Comparison of ENCODE assay signal across 9 cellular contexts in genomic region chr2:121095257-121096080, GRCh38.
DNase-seq lines count a peak whose midpoint lies in the region; ATAC-seq, FAIRE-seq and TF ChIP-seq lines count a peak whose summit lies in the region.
"Had no signal": no experiment of that assay in that cellular context is flagged by ENCODE, and none has a peak within 500 bp of the region (broad histone marks: within the 10 kb centered on the region; RNA-seq: fewer than 3 reads in every experiment).

No MANE protein-coding gene starts in this region.

- no peaks in the 10 kb centered on the region for H3K27me3 Mint-ChIP-seq in activated CD4-positive, alpha-beta T cell treated with anti-CD3 and anti-CD28 coated beads, Interleukin-2, amount 10 ng/mL, durations not matched to agents 7 days and 5 days

- H3K4me3 ChIP-seq in bronchial epithelial cell (ENCODE audit: low read depth, low read length) (no peak overlapping the region), HepG2 (replicated peaks in 1 of 3; ENCODE audit: insufficient read depth in 1 of 3, low read depth in 2 of 3, low read length in 3 of 3) (no peak overlapping the region), uterus (no peak overlapping the region)

- H3K79me2 ChIP-seq in HepG2 (ENCODE audit: insufficient read depth, low read length), result no peaks in the 10 kb centered on the region

- no peak for TF ChIP-seq EP300 in HepG2 (IDR thresholded peaks at IDR 0.05; ENCODE audit: low read depth in 2 of 2, low read length in 2 of 2)
- TF ChIP-seq EP300 in HepG2 (CRISPR knock-in tag; IDR thresholded peaks at IDR 0.05; ENCODE audit: borderline replicate concordance), result no peak

- H3K4me1 Mint-ChIP-seq in activated CD4-positive, alpha-beta T cell treated with anti-CD3 and anti-CD28 coated beads, Interleukin-2, amount 10 ng/mL, durations not matched to agents 7 days and 5 days, result no peaks in the 10 kb centered on the region

- H3K36me3 Mint-ChIP-seq in activated CD4-positive, alpha-beta T cell treated with anti-CD3 and anti-CD28 coated beads, Interleukin-2, amount 10 ng/mL, durations not matched to agents 7 days and 5 days (ENCODE audit: low read depth), result no peaks in the 10 kb centered on the region

- no peaks in the 10 kb centered on the region for H3K9me3 Mint-ChIP-seq in activated CD4-positive, alpha-beta T cell treated with anti-CD3 and anti-CD28 coated beads, Interleukin-2, amount 10 ng/mL, durations not matched to agents 7 days and 5 days

- no peak overlapping the region for H3K27ac Mint-ChIP-seq in activated CD4-positive, alpha-beta T cell treated with anti-CD3 and anti-CD28 coated beads, Interleukin-2, amount 10 ng/mL, durations not matched to agents 7 days and 5 days

- H3K9ac ChIP-seq in HepG2 (ENCODE audit: insufficient read depth, low read depth, low read length), result no peak overlapping the region

- CTCF ChIA-PET in activated CD4-positive, alpha-beta T cell treated with anti-CD3 and anti-CD28 coated beads, Interleukin-2, amount 10 ng/mL, durations not matched to agents 7 days and 5 days (lab: Charles Lee), result interaction anchor here (0.6 kb wide), 2 partner anchors 688 to 758 kb away, joined by 3 to 4 read pairs; no protein-coding TSS in a partner anchor
- CTCF ChIA-PET in HepG2 (lab: Yijun Ruan, JAX; ENCODE audit: low intra/inter-chr PET ratio, low total read pairs), result interaction anchor here (0.6 to 1.5 kb wide), 2 partner anchors 227 to 261 kb away, joined by 3 to 7 read pairs; no protein-coding TSS in a partner anchor

- ATAC-seq in HG02798 (IDR thresholded peaks at IDR 0.05; ENCODE audit: poor library complexity, unreplicated experiment) (peak; percentile 67), HepG2 (peak; percentile 94), GM19351 (IDR thresholded peaks at IDR 0.05; ENCODE audit: unreplicated experiment) (no peak)

- TF ChIP-seq POLR2A in HepG2 (IDR thresholded peaks at IDR 0.05; ENCODE audit: insufficient read depth in 1 of 2, low read depth in 2 of 2, low read length in 2 of 2), result no peak
- no peak for TF ChIP-seq POLR2A in uterus (IDR thresholded peaks at IDR 0.05)

- no peaks in the 10 kb centered on the region for H3K36me3 ChIP-seq in bronchial epithelial cell (ENCODE audit: control insufficient read depth, insufficient read depth, low read length)
- no peaks in the 10 kb centered on the region for H3K36me3 ChIP-seq in HepG2 (replicated peaks in 1 of 2; ENCODE audit: control insufficient read depth in 1 of 2, insufficient read depth in 2 of 2, low read length in 2 of 2)
- H3K36me3 ChIP-seq in uterus, result no peaks in the 10 kb centered on the region

- H2AFZ ChIP-seq in HepG2 (ENCODE audit: low read length), result no peak overlapping the region

- intact Hi-C loops in HepG2 (cut with micrococcal nuclease; ENCODE audit: unreplicated experiment), result loop anchor here (1.0 kb wide), 2 partner anchors 228 to 260 kb away; no protein-coding TSS in a partner anchor
- intact Hi-C loops in uterus (cut with DNase I; ENCODE audit: low total_unique reads), result no loop called here

- DNase-seq in activated CD4-positive, alpha-beta T cell treated with anti-CD3 and anti-CD28 coated beads, Interleukin-2, amount 10 ng/mL, durations not matched to agents 7 days and 5 days, result peak; percentile 12
- DNase-seq in activated CD4-positive, alpha-beta T cell treated with anti-CD3 and anti-CD28 coated beads, Interleukin-2, amount 50 U/mL, for 1 hour, result no peak
- peak; percentile 8 for DNase-seq in NCI-H748 treated with DMSO at 0.1 percent for 48 hours (lab: John Stamatoyannopoulos, UW)
- DNase-seq in bronchial epithelial cell (ENCODE audit: low read depth), result peak; percentile 59
- DNase-seq in HepG2 (ENCODE audit: low spot score), result peak; percentile 53
- no peak for DNase-seq in uterus

- H3K9me3 ChIP-seq in HepG2 (ENCODE audit: low read length) (no peaks in the 10 kb centered on the region; the same call in 1 of the 2 replicates), uterus (no peaks in the 10 kb centered on the region)

- BruUV-seq in HepG2 (replicated peaks; lab: Mats Ljungman, UMichigan), result no TSS peak

- H3K27ac ChIP-seq in HepG2 (ENCODE audit: extremely low read length, insufficient read depth, low read length), result no peak overlapping the region
- H3K27ac ChIP-seq in uterus, result no peak overlapping the region

- no peak for FAIRE-seq in bronchial epithelial cell (lab: Jason Lieb, UNC)
- peak; percentile 86 for FAIRE-seq in HepG2 (lab: Jason Lieb, UNC)
- FAIRE-seq: colon had no signal

- no peaks in the 10 kb centered on the region for H3K27me3 ChIP-seq in bronchial epithelial cell (ENCODE audit: control insufficient read depth, insufficient read depth, low read length)
- peaks cover 11 to 43% of the 10 kb centered on the region in 2 experiments; a peak in 3 of 5 replicates for H3K27me3 ChIP-seq in HepG2 (ENCODE audit: control insufficient read depth in 1 of 2, insufficient read depth in 2 of 2, low read length in 2 of 2)
- no peaks in the 10 kb centered on the region for H3K27me3 ChIP-seq in uterus

- peak; percentile 78 for TF ChIP-seq RAD21 in HepG2 (CRISPR knock-in tag; IDR thresholded peaks at IDR 0.05)

- WGBS in HepG2 (ENCODE audit: low lambda C conversion rate), result 11% methylated on average over 11 of the region's 19 CpGs

- in situ Hi-C loops in HepG2 (cut with HindIII; ENCODE audit: extremely low pct_ligation_motif_present, low pct_unique_long_range_greater_than_20kb), result loop anchor here (10.0 kb wide), 2 partner anchors 229 to 259 kb away; no protein-coding TSS in a partner anchor

- H4K20me1 ChIP-seq in HepG2 (ENCODE audit: insufficient read depth, low read length), result no peaks in the 10 kb centered on the region

- H3K4me1 ChIP-seq in HepG2 (ENCODE audit: insufficient read depth, low read length) (no peaks in the 10 kb centered on the region), uterus (no peaks in the 10 kb centered on the region)

- POLR2A ChIA-PET in activated CD4-positive, alpha-beta T cell treated with anti-CD3 and anti-CD28 coated beads, Interleukin-2, amount 10 ng/mL, durations not matched to agents 7 days and 5 days (lab: Charles Lee), result no interaction called here
- POLR2A ChIA-PET in HepG2 (lab: Yijun Ruan, JAX), result no interaction called here

- peak; percentile 90 for TF ChIP-seq CTCF in bronchial epithelial cell (IDR thresholded peaks at IDR 0.05; ENCODE audit: insufficient read depth, low read length, severe bottlenecking)
- TF ChIP-seq CTCF in HepG2 (CRISPR knock-in tag; IDR thresholded peaks at IDR 0.05), result peak; percentile 96
- TF ChIP-seq CTCF in uterus (IDR thresholded peaks at IDR 0.05), result peak; percentile 19 to 49 (median 40)

- H3K4me2 ChIP-seq in HepG2 (ENCODE audit: low read depth, low read length), result no peak overlapping the region

- H3K4me3 Mint-ChIP-seq in activated CD4-positive, alpha-beta T cell treated with anti-CD3 and anti-CD28 coated beads, Interleukin-2, amount 10 ng/mL, durations not matched to agents 7 days and 5 days, result no peak overlapping the region

TF ChIP-seq in HepG2, 621 proteins besides CTCF, POLR2A, EP300 and RAD21 (continues in another document):
- TF ChIP-seq GPBP1L1 (CRISPR knock-in tag; IDR thresholded peaks at IDR 0.05) (no peak), FOSL1 (CRISPR knock-in tag; IDR thresholded peaks at IDR 0.05; ENCODE audit: borderline replicate concordance) (no peak), TAF15 (IDR thresholded peaks at IDR 0.05; ENCODE audit: low read depth, low read length, poor library complexity, severe bottlenecking) (no peak), AHR (CRISPR knock-in tag; IDR thresholded peaks at IDR 0.05) (peak; percentile 36; the same call in 1 of the 2 replicates), ZNF768 (CRISPR knock-in tag; IDR thresholded peaks at IDR 0.05) (no peak), SALL1 (CRISPR knock-in tag; IDR thresholded peaks at IDR 0.05) (peak; percentile 50; the same call in 1 of the 2 replicates), ZNF572 (CRISPR knock-in tag; IDR thresholded peaks at IDR 0.05) (no peak), ZFP91 (CRISPR knock-in tag; IDR thresholded peaks at IDR 0.05; ENCODE audit: borderline replicate concordance) (peak; percentile 30; the same call in 1 of the 2 replicates), FOXA3 (CRISPR knock-in tag; IDR thresholded peaks at IDR 0.05) (0 out of 2 replicates have a peak, but pooled peaks have one; percentile 16), MXD4 (CRISPR knock-in tag; IDR thresholded peaks at IDR 0.05) (no peak), ZNF143 (CRISPR knock-in tag; IDR thresholded peaks at IDR 0.05) (0 out of 2 replicates have a peak, but pooled peaks have one; percentile 42), NKX3-1 (CRISPR knock-in tag; IDR thresholded peaks at IDR 0.05) (no peak), POGZ (CRISPR knock-in tag; IDR thresholded peaks at IDR 0.05) (no peak), ZNF263 (CRISPR knock-in tag; IDR thresholded peaks at IDR 0.05) (peak; percentile 99), SP4 (CRISPR knock-in tag; IDR thresholded peaks at IDR 0.05) (0 out of 2 replicates have a peak, but pooled peaks have one; percentile 16), KDM2A (CRISPR knock-in tag; IDR thresholded peaks at IDR 0.05; ENCODE audit: borderline replicate concordance, low read depth) (peak; percentile 73; the same call in 1 of the 2 replicates), ZNF605 (CRISPR knock-in tag; IDR thresholded peaks at IDR 0.05) (no peak), ZKSCAN8 (CRISPR knock-in tag; IDR thresholded peaks at IDR 0.05; ENCODE audit: borderline replicate concordance) (no peak), GABPB1 (CRISPR knock-in tag; IDR thresholded peaks at IDR 0.05) (no peak)

Comparison
In these comparisons a context has a peak if more than half of its experiments do, and no peak if none do; other contexts are left out.
1. DNase-seq: peak in activated CD4-positive, alpha-beta T cell treated with anti-CD3 and anti-CD28 coated beads, Interleukin-2, amount 10 ng/mL, durations not matched to agents 7 days and 5 days (single experiment), NCI-H748 treated with DMSO at 0.1 percent for 48 hours (single experiment), bronchial epithelial cell (single experiment) and HepG2 (single experiment); none in activated CD4-positive, alpha-beta T cell treated with anti-CD3 and anti-CD28 coated beads, Interleukin-2, amount 50 U/mL, for 1 hour (single experiment) and uterus (0 of 2).
2. CTCF ChIP-seq: peak in every context shown above with its lines; median percentile 96 in HepG2; 90 in bronchial epithelial cell; 40 in uterus.